In the genomic region with DNA sequence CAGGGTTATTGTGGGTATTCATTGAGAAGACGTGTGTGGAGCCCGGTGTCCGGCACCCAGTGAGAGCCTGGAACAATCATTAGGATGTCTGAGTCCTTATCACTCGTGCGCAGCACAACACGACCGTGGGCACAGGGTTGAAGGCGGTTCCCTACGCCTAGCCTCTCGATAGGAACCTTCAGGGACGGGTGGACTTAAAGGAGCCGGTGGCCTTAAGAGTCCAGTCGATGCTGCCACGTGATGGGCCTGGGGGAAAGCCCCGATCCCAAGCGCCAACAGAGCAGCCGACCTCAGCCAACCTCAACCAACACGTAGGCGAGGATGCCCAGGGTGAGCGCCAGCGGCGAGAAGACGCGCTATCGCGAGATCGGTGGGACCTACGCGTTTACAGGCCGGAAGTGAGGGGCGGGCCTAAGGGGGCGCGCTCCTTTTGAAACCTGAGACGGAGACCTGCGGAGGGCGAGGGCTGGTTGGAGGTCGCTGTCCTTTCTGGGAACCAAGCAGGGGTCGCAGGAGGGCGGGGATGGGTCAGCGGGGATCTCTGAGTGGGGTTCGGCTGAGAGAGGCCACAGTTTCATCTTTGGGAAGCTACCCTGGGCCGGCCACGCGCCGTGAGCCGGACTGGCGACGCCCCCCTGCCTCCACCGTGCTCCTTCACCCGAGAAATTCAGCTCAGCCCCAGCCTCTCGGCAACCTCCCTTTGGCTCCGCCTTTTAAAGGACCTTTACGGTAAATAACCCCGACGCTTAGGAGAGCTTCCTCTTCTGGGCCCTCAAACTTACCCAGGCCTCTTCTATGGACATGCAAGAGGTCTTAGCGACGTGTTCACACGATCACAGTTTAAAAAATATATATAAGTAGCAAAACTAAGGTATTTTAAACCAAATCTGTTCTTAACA, we compare ENCODE assay signal across 8 cellular contexts. TPM values are rescaled to one million over a fixed set of nuclear protein-coding genes. Genes with fewer than 3 reads are reported as not detected.
DNase-seq lines count a peak whose midpoint lies in the region; ATAC-seq and TF ChIP-seq lines count a peak whose summit lies in the region.

No MANE protein-coding gene starts in this region.

- H3K4me1 ChIP-seq in lower lobe of right lung = peaks cover 15% of the 10 kb centered on the region

- peak; percentile 94 for ATAC-seq in HG03280 (IDR thresholded peaks at IDR 0.05; ENCODE audit: unreplicated experiment)
- ATAC-seq in lower lobe of right lung = peak; percentile 96 to 99

- peak overlapping the region; percentile 61 for H3K4me3 ChIP-seq in lower lobe of right lung

- H3K27me3 ChIP-seq in lower lobe of right lung (ENCODE audit: low read depth) = peaks cover 25% of the 10 kb centered on the region

- TF ChIP-seq POLR2A in GM18951 (IDR thresholded peaks at IDR 0.05; ENCODE audit: extremely low read depth, insufficient read depth, insufficient read length) = peak; percentile 82

- TF ChIP-seq CTCF in AG09319 (IDR thresholded peaks at IDR 0.05; ENCODE audit: low read depth, low read length) (no peak), lower lobe of right lung (IDR thresholded peaks at IDR 0.05) (no peak)

- no peak overlapping the region for H3K27ac ChIP-seq in lower lobe of right lung

- in situ Hi-C loops in GM18951 (cut with MboI; ENCODE audit: low sequenced_read_pairs, unreplicated experiment) = no loop called here

- no peaks in the 10 kb centered on the region for H3K9me3 ChIP-seq in lower lobe of right lung

- no peaks in the 10 kb centered on the region for H3K36me3 ChIP-seq in lower lobe of right lung

- intact Hi-C loops in lower lobe of right lung (cut with DNase I) = no loop called here

- DNase-seq in AG09319 (ENCODE audit: extremely low read depth, low read depth) (peak; percentile 64), NCI-H510A treated with DMSO at 0.1 percent for 48 hours (lab: John Stamatoyannopoulos, UW) (peak; percentile 93), ecto neural progenitor cell (ENCODE audit: low spot score) (peak; percentile 96), lower lobe of right lung (peak; percentile 91)
- peak; percentile 86 for DNase-seq in activated CD4-positive, alpha-beta T cell treated with anti-CD3 and anti-CD28 coated beads, Interleukin-2, amount 50 U/mL, for 4 hours
- peak; percentile 87 to 88 for DNase-seq in stimulated activated CD4-positive, alpha-beta T cell treated with anti-CD3 and anti-CD28 coated beads, Interleukin-4, amount 100 ng/mL, for 4 hours

RNA-seq across cellular contexts. Expression of a gene that starts 28.3 kb away (rescaled TPM):
- total RNA-seq in lower lobe of right lung = 0.35 TPM

RNA-seq across cellular contexts. Expression of a gene that starts 49.4 kb away (rescaled TPM):
- 0.44 TPM for total RNA-seq in lower lobe of right lung

RNA-seq across cellular contexts. Expression of a gene that starts 50.5 kb away (rescaled TPM):
- not detected for total RNA-seq in lower lobe of right lung
